In the genomic region with DNA sequence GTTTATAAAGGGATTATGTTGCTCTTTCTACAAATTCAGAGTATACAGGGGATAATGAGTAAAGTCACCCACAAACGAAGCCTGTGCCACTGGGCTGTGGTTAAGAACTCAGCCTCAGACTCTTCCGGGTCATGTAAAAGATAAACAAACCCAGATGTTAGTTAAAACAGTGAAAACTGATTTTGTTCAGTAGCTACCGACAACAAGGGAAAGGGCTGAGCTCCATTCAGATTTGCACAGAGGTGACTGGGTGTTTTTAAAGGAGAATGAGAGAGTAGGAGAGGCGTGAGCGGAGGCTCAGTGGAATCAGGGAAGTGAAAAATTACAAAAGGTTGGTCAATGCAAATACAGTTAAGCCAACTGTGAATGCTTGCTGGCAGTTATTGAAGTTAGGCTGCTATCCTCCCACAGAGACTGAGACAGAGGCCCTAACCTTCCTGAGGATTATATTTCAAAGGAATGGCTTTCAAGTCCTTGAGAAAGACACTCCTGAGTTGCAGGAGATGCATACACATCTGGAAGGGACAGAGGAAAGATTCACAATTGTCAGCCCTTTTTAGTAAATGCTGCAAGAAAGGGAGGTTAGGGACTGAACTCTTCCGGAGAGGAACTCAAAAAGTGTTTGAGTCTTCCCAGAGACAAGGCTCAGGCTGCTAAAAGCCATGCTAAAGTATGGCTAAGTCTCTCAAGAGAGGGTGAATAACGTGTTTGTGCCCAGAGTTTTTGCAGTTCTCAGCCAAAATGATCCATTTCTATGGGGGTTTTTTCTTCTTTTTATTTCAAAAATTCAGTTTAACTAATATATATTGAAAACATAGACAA, we compare ENCODE assay signal across 8 cellular contexts. TPM values are rescaled to one million over a fixed set of nuclear protein-coding genes. Genes with fewer than 3 reads are reported as not detected.
A peak's percentile ranks its signal among the peaks of the same experiment; 100 is the strongest.
DNase-seq lines count a peak whose midpoint lies in the region; ATAC-seq, FAIRE-seq and TF ChIP-seq lines count a peak whose summit lies in the region.

No MANE protein-coding gene starts in this region.

- DNase-seq in DMS153 treated with DMSO at 0.1 percent for 48 hours (lab: John Stamatoyannopoulos, UW; ENCODE audit: unreplicated experiment) (peak; percentile 55), PC-3 (peak; percentile 17), hepatic stellate cell (ENCODE audit: low spot score) (no peak), ecto neural progenitor cell (ENCODE audit: low spot score) (no peak), cerebellar cortex (ENCODE audit: low spot score) (no peak)

- H2AFZ ChIP-seq in PC-3 (ENCODE audit: low read length) = peak overlapping the region; percentile 78

- no peak for TF ChIP-seq CTCF in PC-3 (conservative IDR thresholded peaks at IDR 0.05; ENCODE audit: low read depth, low read length)

- POLR2A ChIA-PET in PC-3 (lab: Charles Lee; ENCODE audit: unreplicated experiment) = no interaction called here

- H3K9me2 ChIP-seq in PC-3 (replicated peaks; ENCODE audit: low read length) = no peaks in the 10 kb centered on the region

- no peaks in the 10 kb centered on the region for H3F3A ChIP-seq in PC-3 (ENCODE audit: low read length, unreplicated experiment)

- intact Hi-C loops in PC-3 (cut with micrococcal nuclease) = loop anchor here (1.0 to 5.0 kb wide), 3 partner anchors 17 to 161 kb away; no protein-coding TSS in a partner anchor

- CTCF ChIA-PET in PC-3 (lab: Charles Lee) = interaction anchor here (0.6 kb wide), 1 partner anchor 99 kb away, joined by 3 read pairs; no protein-coding TSS in a partner anchor

- peak overlapping the region; percentile 41 for H3K9ac ChIP-seq in PC-3 (ENCODE audit: low read length)

- no peak overlapping the region for H3K4me3 ChIP-seq in PC-3 (ENCODE audit: low read length)

- H3K27ac ChIP-seq in PC-3 (ENCODE audit: low read length) = peak overlapping the region; percentile 79

- no peaks in the 10 kb centered on the region for H3K27me3 ChIP-seq in PC-3 (ENCODE audit: low read length)

- ATAC-seq in GM19397 (IDR thresholded peaks at IDR 0.05; ENCODE audit: unreplicated experiment) (peak; percentile 92), HG03196 (IDR thresholded peaks at IDR 0.05; ENCODE audit: unreplicated experiment) (peak; percentile 95), PC-3 (peak; percentile 34)

- H3K79me2 ChIP-seq in PC-3 (ENCODE audit: low read length) = no peaks in the 10 kb centered on the region

- no peaks in the 10 kb centered on the region for H3K9me3 ChIP-seq in PC-3 (ENCODE audit: low read length)

- H3K4me2 ChIP-seq in PC-3 (ENCODE audit: low read length) = peak overlapping the region; percentile 61

- no peaks in the 10 kb centered on the region for H4K20me1 ChIP-seq in PC-3 (ENCODE audit: low read length)

- peak; percentile 69 for FAIRE-seq in islet of Langerhans (lab: Jason Lieb, UNC)

- no peaks in the 10 kb centered on the region for H3K36me3 ChIP-seq in PC-3 (ENCODE audit: low read depth, low read length)

- H3K4me1 ChIP-seq in PC-3 (ENCODE audit: insufficient read depth, low read length) = peaks cover 23% of the 10 kb centered on the region

- BruUV-seq in PC-3 (replicated peaks; lab: Mats Ljungman, UMichigan) = no TSS peak

RNA-seq across cellular contexts. Expression of a gene that starts 29.8 kb away (rescaled TPM):
- total RNA-seq in PC-3 (2014; rRNA removed) = 1.1 and 2.2 TPM in 2 replicates

Comparison
In these comparisons a context has a peak if more than half of its experiments do, and no peak if none do; other contexts are left out.
1. DNase-seq: peak in DMS153 treated with DMSO at 0.1 percent for 48 hours (single experiment) and PC-3 (single experiment); none in hepatic stellate cell (single experiment), ecto neural progenitor cell (single experiment) and cerebellar cortex (single experiment).
2. ATAC-seq: peak in every context shown above with its lines; median percentile 95 in HG03196; 92 in GM19397; 34 in PC-3.